ENCODE assay signal across 10 cellular contexts in genomic region chr14:23061995-23062394, GRCh38. TPM values are rescaled to one million over a fixed set of nuclear protein-coding genes. Genes with fewer than 3 reads are reported as not detected.
DNase-seq lines count a peak whose midpoint lies in the region; ATAC-seq and TF ChIP-seq lines count a peak whose summit lies in the region.
"Had no signal": no experiment of that assay in that cellular context is flagged by ENCODE, and none has a peak within 500 bp of the region (broad histone marks: within the 10 kb centered on the region; RNA-seq: fewer than 3 reads in every experiment).

No MANE protein-coding gene starts in this region.

- H3K9me3 ChIP-seq in SK-N-SH (no peaks in the 10 kb centered on the region), spleen (no peaks in the 10 kb centered on the region)

- no peak for ATAC-seq in HG03378 (IDR thresholded peaks at IDR 0.05; ENCODE audit: unreplicated experiment)
- no peak for ATAC-seq in activated CD8-positive, alpha-beta T cell treated with anti-CD3 and anti-CD28 coated beads for 36 hours
- ATAC-seq: stimulated activated naive CD8-positive, alpha-beta T cell treated with anti-CD3 and anti-CD28 coated beads, Interleukin-15, amount 100 ng/mL, for 72 hours had no signal

- no peaks in the 10 kb centered on the region for H3K9me2 ChIP-seq in SK-N-SH

- H3K36me3 ChIP-seq in SK-N-SH (replicated peaks in 1 of 2; ENCODE audit: control insufficient read depth in 1 of 2, insufficient read depth in 2 of 2, low read length in 1 of 2): peaks cover 61 to 65% of the 10 kb centered on the region in 2 experiments
- H3K36me3 ChIP-seq in spleen: peaks cover 18 to 89% (median 84%) of the 10 kb centered on the region in 6 donors

- no peaks in the 10 kb centered on the region for H3K9me3 Mint-ChIP-seq in activated CD8-positive, alpha-beta T cell treated with anti-CD3 and anti-CD28 coated beads for 36 hours
- H3K9me3 Mint-ChIP-seq: naive B cell; stimulated activated naive CD8-positive, alpha-beta T cell treated with anti-CD3 and anti-CD28 coated beads, Interleukin-15, amount 100 ng/mL, for 72 hours had no signal

- POLR2A ChIA-PET in SK-N-SH (lab: Yijun Ruan, JAX): interaction anchor here (1.7 kb wide), 1 partner anchor 9 kb away, joined by 3 read pairs; no protein-coding TSS in a partner anchor
- POLR2A ChIA-PET in activated CD8-positive, alpha-beta T cell treated with anti-CD3 and anti-CD28 coated beads for 36 hours (lab: Charles Lee): interaction anchor here (1.2 to 2.2 kb wide), 3 partner anchors 10 to 75 kb away, joined by 3 to 7 read pairs (median 5); no protein-coding TSS in a partner anchor

- H3K4me3 Mint-ChIP-seq in activated CD8-positive, alpha-beta T cell treated with anti-CD3 and anti-CD28 coated beads for 36 hours: no peak overlapping the region
- H3K4me3 Mint-ChIP-seq: naive B cell; stimulated activated naive CD8-positive, alpha-beta T cell treated with anti-CD3 and anti-CD28 coated beads, Interleukin-15, amount 100 ng/mL, for 72 hours had no signal

- peak overlapping the region in 1 of 2 experiments; percentile 70; a peak in 2 of 4 replicates for H3K27ac ChIP-seq in SK-N-SH (ENCODE audit: low read depth in 2 of 2, low read length in 1 of 2)
- H3K27ac ChIP-seq in spleen: peak overlapping the region in 2 of 8 donors; percentile 33 to 47

- peaks cover 13% of the 10 kb centered on the region for H3K4me1 Mint-ChIP-seq in activated CD8-positive, alpha-beta T cell treated with anti-CD3 and anti-CD28 coated beads for 36 hours (ENCODE audit: low read depth)

- intact Hi-C loops in activated CD8-positive, alpha-beta T cell treated with anti-CD3 and anti-CD28 coated beads for 36 hours (cut with micrococcal nuclease): no loop called here
- intact Hi-C loops in spleen (cut with DNase I; ENCODE audit: low total_unique reads): no loop called here

- H4K20me1 ChIP-seq in SK-N-SH (ENCODE audit: insufficient read depth): peaks cover 18% of the 10 kb centered on the region

- CTCF ChIA-PET in SK-N-SH (lab: Yijun Ruan, JAX): interaction anchor here (0.9 to 33.1 kb wide), 6 partner anchors 7 to 132 kb away, joined by 3 to 1566 read pairs (median 23); partner anchors contain the start of gene AJUBA
- CTCF ChIA-PET in activated CD8-positive, alpha-beta T cell treated with anti-CD3 and anti-CD28 coated beads for 36 hours (lab: Charles Lee): interaction anchor here (1.1 to 16.5 kb wide), 8 partner anchors 10 to 89 kb away, joined by 3 to 518 read pairs (median 102); partner anchors contain the start of gene AJUBA

- WGBS in SK-N-SH (ENCODE audit: low lambda C conversion rate): 25% methylated on average over 4 of the region's 4 CpGs
- WGBS in spleen, 5 donors: 25 to 56% (median 33%) methylated on average over 4 of the region's 4 CpGs

- TF ChIP-seq EP300 in SK-N-SH (IDR thresholded peaks at IDR 0.05; ENCODE audit: borderline replicate concordance in 1 of 2, low read depth in 1 of 2, low read length in 1 of 2): peak in 1 of 2 experiments; percentile 35; a peak in 1 of 4 replicates

- H3K4me1 ChIP-seq in SK-N-SH (ENCODE audit: control insufficient read depth in 1 of 2, insufficient read depth in 2 of 2, low read depth in 1 of 2, low read length in 1 of 2) (peaks cover 4 to 13% of the 10 kb centered on the region in 2 experiments; a peak in 3 of 4 replicates), spleen (peaks cover 2 to 37% (median 21%) of the 10 kb centered on the region in 6 donors)

- no peak overlapping the region for H2AFZ ChIP-seq in SK-N-SH (ENCODE audit: low read depth)

- no peak overlapping the region; the same call in 1 of the 2 replicates for H3K9ac ChIP-seq in SK-N-SH

- H3K27me3 ChIP-seq in SK-N-SH (ENCODE audit: insufficient read depth) (no peaks in the 10 kb centered on the region), spleen (replicated peaks in 1 of 7) (peaks cover 0 to 4% (median 0%) of the 10 kb centered on the region in 7 donors)

- H3K27ac Mint-ChIP-seq in activated CD8-positive, alpha-beta T cell treated with anti-CD3 and anti-CD28 coated beads for 36 hours: no peak overlapping the region
- H3K27ac Mint-ChIP-seq: stimulated activated naive CD8-positive, alpha-beta T cell treated with anti-CD3 and anti-CD28 coated beads, Interleukin-15, amount 100 ng/mL, for 72 hours had no signal

- peaks cover 37% of the 10 kb centered on the region for H3K79me2 ChIP-seq in SK-N-SH (ENCODE audit: insufficient read depth)

- peaks cover 55% of the 10 kb centered on the region for H3K36me3 Mint-ChIP-seq in activated CD8-positive, alpha-beta T cell treated with anti-CD3 and anti-CD28 coated beads for 36 hours (ENCODE audit: low read depth)

- DNase-seq in ELF-1 (ENCODE audit: low read depth, low spot score) (peak; percentile 81), SK-N-SH (no peak), glomerular endothelial cell (ENCODE audit: extremely low read depth, low read depth, low spot score) (peak; percentile 87), retinal pigment epithelial cell (ENCODE audit: low read depth) (peak; percentile 83), spleen (no peak), SHP77 treated with DMSO at 0.1 percent for 48 hours (lab: John Stamatoyannopoulos, UW) (no peak)
- no peak for DNase-seq in activated CD8-positive, alpha-beta T cell treated with anti-CD3 and anti-CD28 coated beads for 36 hours
- DNase-seq: naive B cell; stimulated activated naive CD8-positive, alpha-beta T cell treated with anti-CD3 and anti-CD28 coated beads, Interleukin-15, amount 100 ng/mL, for 72 hours had no signal

- H3K4me3 ChIP-seq in SK-N-SH (ENCODE audit: low read depth in 2 of 2, low read length in 1 of 2): no peak overlapping the region
- no peak overlapping the region for H3K4me3 ChIP-seq in retinal pigment epithelial cell (ENCODE audit: low read length)
- H3K4me3 ChIP-seq in spleen: no peak overlapping the region

- no peaks in the 10 kb centered on the region for H3K27me3 Mint-ChIP-seq in activated CD8-positive, alpha-beta T cell treated with anti-CD3 and anti-CD28 coated beads for 36 hours
- H3K27me3 Mint-ChIP-seq: naive B cell had no signal

- no peak for TF ChIP-seq RAD21 in SK-N-SH (IDR thresholded peaks at IDR 0.05; ENCODE audit: low read length)

- H3K4me2 ChIP-seq in SK-N-SH: peak overlapping the region; percentile 46; the same call in 1 of the 2 replicates

- TF ChIP-seq POLR2A in spleen (IDR thresholded peaks at IDR 0.05): no peak

- TF ChIP-seq CTCF in SK-N-SH (IDR thresholded peaks at IDR 0.05) (no peak), retinal pigment epithelial cell (conservative IDR thresholded peaks at IDR 0.05; ENCODE audit: low read depth, low read length) (no peak), spleen (IDR thresholded peaks at IDR 0.05 in 8 of 11, conservative IDR thresholded peaks at IDR 0.05 in 3 of 11) (no peak)
- TF ChIP-seq CTCF in activated CD8-positive, alpha-beta T cell treated with anti-CD3 and anti-CD28 coated beads for 36 hours (IDR thresholded peaks at IDR 0.05): no peak

- H3F3A ChIP-seq in SK-N-SH (replicated peaks; ENCODE audit: insufficient read depth): peaks cover 49% of the 10 kb centered on the region

TF ChIP-seq in SK-N-SH, 30 proteins besides CTCF, POLR2A, EP300 and RAD21 (continues in another document):
- peak; percentile 94 for TF ChIP-seq NFIC (IDR thresholded peaks at IDR 0.05; ENCODE audit: borderline replicate concordance)
- TF ChIP-seq POLR2AphosphoS5 (IDR thresholded peaks at IDR 0.05; ENCODE audit: low read depth, low read length): peak; percentile 58; the same call in 1 of the 2 replicates
- TF ChIP-seq USF1 (IDR thresholded peaks at IDR 0.05; ENCODE audit: borderline replicate concordance, low read depth): no peak

RNA-seq across cellular contexts. Expression of gene CDH24, which starts 4.7 kb away (rescaled TPM):
- 30.8 and 36.7 TPM in 2 replicates for polyA plus RNA-seq in SK-N-SH (2012; rRNA removed)
- 5.2 and 9.5 TPM in 2 replicates for polyA plus RNA-seq in SK-N-SH (2012; cell fraction: cytosol; rRNA removed)
- polyA plus RNA-seq in SK-N-SH (2012; cell fraction: nucleus; rRNA removed): 289 and 297 TPM in 2 replicates
- total RNA-seq in glomerular endothelial cell: 8.9 and 11.9 TPM in 2 replicates
- total RNA-seq in activated CD8-positive, alpha-beta T cell treated with anti-CD3 and anti-CD28 coated beads for 36 hours: under 1 TPM; 0.69 to 0.72 TPM
- 1 to 10 TPM; 2.6 to 9.4 (median 6.5) TPM for total RNA-seq in spleen
- polyA plus RNA-seq in spleen: 1 to 10 TPM; 1.3 to 6.3 (median 3.1) TPM

RNA-seq across cellular contexts. Expression of gene PSMB11, which starts 20.0 kb away (rescaled TPM):
- polyA plus RNA-seq in SK-N-SH (2012; rRNA removed): not detected in 2 replicates
- not detected in 2 replicates for polyA plus RNA-seq in SK-N-SH (2012; cell fraction: cytosol; rRNA removed)
- polyA plus RNA-seq in SK-N-SH (2012; cell fraction: nucleus; rRNA removed): not detected in 2 replicates
- not detected in 2 replicates for total RNA-seq in glomerular endothelial cell
- total RNA-seq in activated CD8-positive, alpha-beta T cell treated with anti-CD3 and anti-CD28 coated beads for 36 hours: not detected
- total RNA-seq in spleen: not detected
- polyA plus RNA-seq in spleen: under 1 TPM in 1 of 3 donors, not detected in 2; 0.03 TPM

RNA-seq across cellular contexts. Expression of gene PSMB5, which starts 27.3 kb away (rescaled TPM):
- polyA plus RNA-seq in SK-N-SH (2012; rRNA removed): 337 and 401 TPM in 2 replicates
- 295 and 345 TPM in 2 replicates for polyA plus RNA-seq in SK-N-SH (2012; cell fraction: cytosol; rRNA removed)
- polyA plus RNA-seq in SK-N-SH (2012; cell fraction: nucleus; rRNA removed): 185 and 217 TPM in 2 replicates
- total RNA-seq in glomerular endothelial cell: 244 and 335 TPM in 2 replicates
- 100 to 1,000 TPM; 119 to 120 TPM for total RNA-seq in activated CD8-positive, alpha-beta T cell treated with anti-CD3 and anti-CD28 coated beads for 36 hours
- 10 to 100 TPM; 43.1 to 72.3 (median 55.1) TPM for total RNA-seq in spleen
- polyA plus RNA-seq in spleen: 10 to 100 TPM; 36.5 to 80.1 (median 60.9) TPM

RNA-seq across cellular contexts. Expression of gene ACIN1, which starts 32.9 kb away (rescaled TPM):
- 159 and 195 TPM in 2 replicates for polyA plus RNA-seq in SK-N-SH (2012; rRNA removed)
- polyA plus RNA-seq in SK-N-SH (2012; cell fraction: cytosol; rRNA removed): 67.5 and 71.7 TPM in 2 replicates
- 543 and 819 TPM in 2 replicates for polyA plus RNA-seq in SK-N-SH (2012; cell fraction: nucleus; rRNA removed)
- total RNA-seq in glomerular endothelial cell: 91.2 and 142 TPM in 2 replicates
- 100 to 1,000 TPM; 132 to 139 TPM for total RNA-seq in activated CD8-positive, alpha-beta T cell treated with anti-CD3 and anti-CD28 coated beads for 36 hours
- 100 to 1,000 TPM; 148 to 228 (median 211) TPM for total RNA-seq in spleen
- polyA plus RNA-seq in spleen: 100 to 1,000 TPM in 2 of 3 donors, 10 to 100 TPM in 1; 59.2 to 126 (median 119) TPM

RNA-seq across cellular contexts. Expression of gene C14orf119, which starts 33.3 kb away (rescaled TPM):
- polyA plus RNA-seq in SK-N-SH (2012; rRNA removed): 55.2 and 73.3 TPM in 2 replicates
- polyA plus RNA-seq in SK-N-SH (2012; cell fraction: cytosol; rRNA removed): 58.8 and 59.3 TPM in 2 replicates
- polyA plus RNA-seq in SK-N-SH (2012; cell fraction: nucleus; rRNA removed): 28.4 and 47.1 TPM in 2 replicates
- 41.0 and 73.7 TPM in 2 replicates for total RNA-seq in glomerular endothelial cell
- total RNA-seq in activated CD8-positive, alpha-beta T cell treated with anti-CD3 and anti-CD28 coated beads for 36 hours: 10 to 100 TPM; 49.2 to 51.1 TPM
- total RNA-seq in spleen: 10 to 100 TPM; 34.3 to 43.2 (median 37.8) TPM
- polyA plus RNA-seq in spleen: 10 to 100 TPM; 28.0 to 47.0 (median 40.2) TPM

Comparison
In these comparisons a context has a peak if more than half of its experiments do, and no peak if none do; other contexts are left out.
1. DNase-seq: peak in ELF-1 (single experiment), glomerular endothelial cell (single experiment) and retinal pigment epithelial cell (single experiment); none in SK-N-SH (single experiment), activated CD8-positive, alpha-beta T cell treated with anti-CD3 and anti-CD28 coated beads for 36 hours (single experiment), spleen (single experiment) and SHP77 treated with DMSO at 0.1 percent for 48 hours (single experiment).